Comparison of ENCODE assay signal across 9 cellular contexts in genomic region chr2:226773291-226773690, GRCh38. TPM values are rescaled to one million over a fixed set of nuclear protein-coding genes. Genes with fewer than 3 reads are reported as not detected.
A peak's percentile ranks its signal among the peaks of the same experiment; 100 is the strongest.
DNase-seq lines count a peak whose midpoint lies in the region; ATAC-seq and TF ChIP-seq lines count a peak whose summit lies in the region.
"Had no signal": no experiment of that assay in that cellular context is flagged by ENCODE, and none has a peak within 500 bp of the region (broad histone marks: within the 10 kb centered on the region; RNA-seq: fewer than 3 reads in every experiment).

No MANE protein-coding gene starts in this region.

- H2BK5ac ChIP-seq in neuronal stem cell (ENCODE audit: low read length), result no peak overlapping the region

- no peak overlapping the region for H4K91ac ChIP-seq in neuronal stem cell (ENCODE audit: low read depth, low read length, poor library complexity)

- peaks cover 2% of the 10 kb centered on the region for H3K79me1 ChIP-seq in neuronal stem cell (ENCODE audit: low read depth, low read length)

- H3K9ac ChIP-seq in neuronal stem cell (ENCODE audit: low read depth, low read length, poor library complexity), result no peak overlapping the region

- TF ChIP-seq CTCF in RWPE2 (IDR thresholded peaks at IDR 0.05; ENCODE audit: poor library complexity, severe bottlenecking) (no peak), nephron (IDR thresholded peaks at IDR 0.05; ENCODE audit: unreplicated experiment in 3 of 3) (no peak)

- H3K36me3 ChIP-seq in RWPE2 (ENCODE audit: low read depth) (peaks cover 98% of the 10 kb centered on the region), neuronal stem cell (replicated peaks in 1 of 2; ENCODE audit: control insufficient read depth in 2 of 2, insufficient read depth in 2 of 2, low read length in 2 of 2) (peaks cover 7 to 80% of the 10 kb centered on the region in 2 donors)

- H4K8ac ChIP-seq in neuronal stem cell (ENCODE audit: low read depth, low read length), result no peak overlapping the region

- H3K27me3 Mint-ChIP-seq in nephron (ENCODE audit: low read depth), result no peaks in the 10 kb centered on the region
- H3K27me3 Mint-ChIP-seq in activated CD8-positive, alpha-beta memory T cell treated with anti-CD3 and anti-CD28 coated beads, Interleukin-2, amount 10 ng/mL, durations not matched to agents 7 days and 5 days, result no peaks in the 10 kb centered on the region

- peaks cover 43% of the 10 kb centered on the region for H3K36me3 Mint-ChIP-seq in nephron (ENCODE audit: low read depth)
- H3K36me3 Mint-ChIP-seq in activated CD8-positive, alpha-beta memory T cell treated with anti-CD3 and anti-CD28 coated beads, Interleukin-2, amount 10 ng/mL, durations not matched to agents 7 days and 5 days, result peaks cover 22% of the 10 kb centered on the region

- no peak overlapping the region for H3K14ac ChIP-seq in neuronal stem cell (ENCODE audit: low read length)

- H3K18ac ChIP-seq in neuronal stem cell (ENCODE audit: low read length), result no peak overlapping the region

- peaks cover 19% of the 10 kb centered on the region for H3K4me1 ChIP-seq in RWPE2 (ENCODE audit: insufficient read depth, poor library complexity, severe bottlenecking)
- H3K4me1 ChIP-seq in neuronal stem cell (ENCODE audit: control insufficient read depth in 2 of 2, insufficient read depth in 1 of 2, low read depth in 1 of 2, low read length in 2 of 2), result peaks cover 4 to 9% of the 10 kb centered on the region in 2 donors

- no CpG with 5 or more reads among the region's 2 CpGs for WGBS in neuronal stem cell (ENCODE audit: extremely low coverage in 2 of 2, insufficient read length in 2 of 2, insufficient replicate concordance in 1 of 2), 2 donors

- no peak overlapping the region for H2AK5ac ChIP-seq in neuronal stem cell (ENCODE audit: low read depth, low read length)

- peaks cover 26% of the 10 kb centered on the region for H3K9me3 Mint-ChIP-seq in nephron
- peaks cover 4% of the 10 kb centered on the region for H3K9me3 Mint-ChIP-seq in activated CD8-positive, alpha-beta memory T cell treated with anti-CD3 and anti-CD28 coated beads, Interleukin-2, amount 10 ng/mL, durations not matched to agents 7 days and 5 days (ENCODE audit: low read depth)

- H2BK120ac ChIP-seq in neuronal stem cell (ENCODE audit: low read depth, low read length), result no peak overlapping the region

- no peak overlapping the region for H3K23ac ChIP-seq in neuronal stem cell (ENCODE audit: low read depth, low read length, poor library complexity)

- no peak overlapping the region for H3K4ac ChIP-seq in neuronal stem cell (ENCODE audit: low read length)

- no peak overlapping the region for H2BK15ac ChIP-seq in neuronal stem cell (ENCODE audit: low read length)

- peak overlapping the region in 2 of 3 experiments; percentile 5 to 58 for H3K4me3 Mint-ChIP-seq in nephron
- H3K4me3 Mint-ChIP-seq in activated CD8-positive, alpha-beta memory T cell treated with anti-CD3 and anti-CD28 coated beads, Interleukin-2, amount 10 ng/mL, durations not matched to agents 7 days and 5 days, result no peak overlapping the region

- CTCF ChIA-PET in activated CD8-positive, alpha-beta memory T cell treated with anti-CD3 and anti-CD28 coated beads, Interleukin-2, amount 10 ng/mL, durations not matched to agents 7 days and 5 days (lab: Charles Lee), result interaction anchor here (0.6 to 2.2 kb wide), 7 partner anchors 11 to 1887 kb away, joined by 3 to 12 read pairs (median 4); partner anchors contain the start of gene IRS1

- peaks cover 51% of the 10 kb centered on the region for H3K4me1 Mint-ChIP-seq in nephron
- H3K4me1 Mint-ChIP-seq in activated CD8-positive, alpha-beta memory T cell treated with anti-CD3 and anti-CD28 coated beads, Interleukin-2, amount 10 ng/mL, durations not matched to agents 7 days and 5 days, result peaks cover 23% of the 10 kb centered on the region

- peak overlapping the region; percentile 56 to 82 (median 76) for H3K27ac Mint-ChIP-seq in nephron
- H3K27ac Mint-ChIP-seq in activated CD8-positive, alpha-beta memory T cell treated with anti-CD3 and anti-CD28 coated beads, Interleukin-2, amount 10 ng/mL, durations not matched to agents 7 days and 5 days, result no peak overlapping the region

- DNase-seq in RWPE2 (ENCODE audit: low spot score) (no peak), NCI-H510A treated with DMSO at 0.1 percent for 48 hours (lab: John Stamatoyannopoulos, UW) (no peak), neuronal stem cell (ENCODE audit: low spot score) (no peak)
- no peak for DNase-seq in stimulated activated naive CD4-positive, alpha-beta T cell treated with Interleukin-2 at 50 U/mL for 16 hours (lab: John Stamatoyannopoulos, UW)
- DNase-seq in activated CD8-positive, alpha-beta memory T cell treated with anti-CD3 and anti-CD28 coated beads, Interleukin-2, amount 10 ng/mL, durations not matched to agents 7 days and 5 days, result no peak
- DNase-seq: NCI-H69 had no signal

- H2AFZ ChIP-seq in neuronal stem cell (ENCODE audit: low read length), result no peak overlapping the region

- H3K27ac ChIP-seq in RWPE2 (ENCODE audit: poor library complexity, severe bottlenecking) (peak overlapping the region; percentile 34), neuronal stem cell (replicated peaks; ENCODE audit: low read length) (no peak overlapping the region)

- H3K27me3 ChIP-seq in RWPE2 (ENCODE audit: insufficient read depth, poor library complexity, severe bottlenecking) (no peaks in the 10 kb centered on the region), neuronal stem cell (ENCODE audit: control insufficient read depth in 3 of 3, insufficient read depth in 3 of 3, low read depth in 1 of 3, low read length in 3 of 3) (no peaks in the 10 kb centered on the region)

- no peak overlapping the region for H2BK12ac ChIP-seq in neuronal stem cell (ENCODE audit: low read length)

- H3K4me2 ChIP-seq in neuronal stem cell (ENCODE audit: insufficient read depth, low read length, poor library complexity, severe bottlenecking), result no peak overlapping the region

- H3K4me3 ChIP-seq in RWPE2 (ENCODE audit: severe bottlenecking), result no peak overlapping the region
- no peak overlapping the region for H3K4me3 ChIP-seq in neuronal stem cell (ENCODE audit: low read length in 2 of 2)

- peak; percentile 28 for ATAC-seq in GM18907 (IDR thresholded peaks at IDR 0.05; ENCODE audit: unreplicated experiment)
- peak; percentile 20 for ATAC-seq in HG02623 (IDR thresholded peaks at IDR 0.05; ENCODE audit: unreplicated experiment)
- no peak; the same call in 2 of the 3 replicates for ATAC-seq in RWPE2 (ENCODE audit: low read depth)
- no peak for ATAC-seq in activated CD8-positive, alpha-beta memory T cell treated with anti-CD3 and anti-CD28 coated beads, Interleukin-2, amount 10 ng/mL, durations not matched to agents 7 days and 5 days

- H3K9me3 ChIP-seq in RWPE2 (ENCODE audit: severe bottlenecking), result no peaks in the 10 kb centered on the region
- peaks cover 2 to 46% of the 10 kb centered on the region in 2 donors for H3K9me3 ChIP-seq in neuronal stem cell (replicated peaks in 1 of 2; ENCODE audit: control insufficient read depth in 2 of 2, insufficient read depth in 1 of 2, low read depth in 1 of 2, low read length in 2 of 2)

RNA-seq across cellular contexts. Expression of gene IRS1, which starts 26.3 kb away (rescaled TPM):
- total RNA-seq in activated CD8-positive, alpha-beta memory T cell treated with anti-CD3 and anti-CD28 coated beads, Interleukin-2, amount 10 ng/mL, durations not matched to agents 7 days and 5 days, result 1 to 10 TPM; 4.5 to 5.8 TPM
- polyA plus RNA-seq in neuronal stem cell (2013, experiment 1 of 2), result 11.0 TPM
- 11.6 TPM for polyA plus RNA-seq in neuronal stem cell (2013, experiment 2 of 2)

Comparison
In these comparisons a context has a peak if more than half of its experiments do, and no peak if none do; other contexts are left out.
1. ATAC-seq: peak in GM18907 (single experiment) and HG02623 (single experiment); none in RWPE2 (single experiment) and activated CD8-positive, alpha-beta memory T cell treated with anti-CD3 and anti-CD28 coated beads, Interleukin-2, amount 10 ng/mL, durations not matched to agents 7 days and 5 days (single experiment).